ENCODE assay signal across 1 cellular context in genomic region chr11:72411623-72412532, GRCh38.
A peak's percentile ranks its signal among the peaks of the same experiment; 100 is the strongest.
TF ChIP-seq lines count a peak whose summit lies in the region.

No MANE protein-coding gene starts in this region.

TF ChIP-seq in SK-N-SH treated with all-trans-retinoic acid at 6 μM for 48 hours, 23 proteins besides CTCF, POLR2A, EP300 and RAD21 (continued from another document):
- TF ChIP-seq CSDC2 (CRISPR knock-in tag; IDR thresholded peaks at IDR 0.05) (no peak), ZFP30 (CRISPR knock-in tag; IDR thresholded peaks at IDR 0.05) (peak; percentile 43; the same call in 1 of the 2 replicates), ESRRG (CRISPR knock-in tag; IDR thresholded peaks at IDR 0.05) (0 out of 2 replicates have a peak, but pooled peaks have one; percentile 63), ARNTL (CRISPR knock-in tag; IDR thresholded peaks at IDR 0.05; ENCODE audit: borderline replicate concordance, low read depth) (peak; percentile 9; the same call in 1 of the 2 replicates), CSRNP3 (CRISPR knock-in tag; IDR thresholded peaks at IDR 0.05) (peak; percentile 88; the same call in 1 of the 2 replicates), TCF4 (CRISPR knock-in tag; IDR thresholded peaks at IDR 0.05; ENCODE audit: borderline replicate concordance) (peak; percentile 100), ISL1 (CRISPR knock-in tag; IDR thresholded peaks at IDR 0.05) (no peak), SNAI2 (CRISPR knock-in tag; IDR thresholded peaks at IDR 0.05) (peak; percentile 95), ZNF565 (CRISPR knock-in tag; conservative IDR thresholded peaks at IDR 0.05; ENCODE audit: low read depth) (peak; percentile 84; the same call in 1 of the 2 replicates)
- TF ChIP-seq, protein P1, sequence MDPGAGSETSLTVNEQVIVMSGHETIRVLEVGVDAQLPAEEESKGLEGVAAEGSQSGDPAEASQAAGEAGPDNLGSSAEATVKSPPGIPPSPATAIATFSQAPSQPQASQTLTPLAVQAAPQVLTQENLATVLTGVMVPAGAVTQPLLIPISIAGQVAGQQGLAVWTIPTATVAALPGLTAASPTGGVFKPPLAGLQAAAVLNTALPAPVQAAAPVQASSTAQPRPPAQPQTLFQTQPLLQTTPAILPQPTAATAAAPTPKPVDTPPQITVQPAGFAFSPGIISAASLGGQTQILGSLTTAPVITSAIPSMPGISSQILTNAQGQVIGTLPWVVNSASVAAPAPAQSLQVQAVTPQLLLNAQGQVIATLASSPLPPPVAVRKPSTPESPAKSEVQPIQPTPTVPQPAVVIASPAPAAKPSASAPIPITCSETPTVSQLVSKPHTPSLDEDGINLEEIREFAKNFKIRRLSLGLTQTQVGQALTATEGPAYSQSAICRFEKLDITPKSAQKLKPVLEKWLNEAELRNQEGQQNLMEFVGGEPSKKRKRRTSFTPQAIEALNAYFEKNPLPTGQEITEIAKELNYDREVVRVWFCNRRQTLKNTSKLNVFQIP (CRISPR knock-in tag; IDR thresholded peaks at IDR 0.05; ENCODE audit: borderline replicate concordance, low read depth) = no peak
